In the genomic region with DNA sequence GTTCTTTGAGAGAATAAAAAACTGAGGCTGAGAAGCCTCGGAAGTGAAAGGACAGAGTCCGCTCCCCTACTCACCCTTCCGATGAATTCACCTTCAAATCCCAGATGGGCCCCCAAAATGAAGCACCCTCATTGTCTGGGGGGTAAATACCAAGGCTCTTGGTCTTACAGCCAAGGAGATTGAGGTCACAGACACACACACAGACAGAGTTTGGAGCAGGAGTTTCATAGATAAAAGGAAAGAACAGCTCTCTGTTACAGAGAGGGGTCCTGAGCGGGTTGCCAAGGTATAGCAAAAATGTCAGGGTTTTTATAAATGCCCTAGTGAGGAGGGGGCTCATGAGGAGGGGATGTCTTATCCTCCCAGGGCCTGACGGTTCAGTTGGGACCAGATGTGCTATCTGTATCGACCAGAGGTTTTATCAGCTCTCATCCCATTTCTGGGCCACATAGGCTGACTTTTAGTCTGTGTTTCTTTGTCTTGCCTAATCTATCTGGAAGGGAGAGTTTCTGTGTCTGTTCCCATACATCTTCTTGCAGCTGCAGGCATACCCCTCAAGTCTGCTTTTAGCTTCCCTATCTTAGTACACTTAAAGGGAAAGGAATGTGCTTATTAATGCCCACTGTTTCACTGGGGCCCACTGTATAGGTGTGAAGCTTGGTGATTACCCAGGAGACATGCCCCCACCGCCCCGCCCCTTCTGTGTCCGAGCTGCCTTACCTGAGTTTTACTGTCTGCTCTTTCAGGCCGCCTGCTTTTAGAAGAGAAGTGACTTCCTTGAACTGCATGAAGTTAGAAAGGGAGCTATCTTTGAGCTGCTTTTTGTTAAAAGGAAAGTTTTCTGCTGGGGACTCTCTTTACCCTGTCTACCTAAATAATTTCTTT, we compare ENCODE assay signal across 1 cellular context.
TF ChIP-seq lines count a peak whose summit lies in the region.

No MANE protein-coding gene starts in this region.

TF ChIP-seq in SK-N-SH treated with all-trans-retinoic acid at 6 μM for 48 hours, 23 proteins besides CTCF, POLR2A, EP300 and RAD21 (continued from another document):
- no peak for TF ChIP-seq OSR1 (CRISPR knock-in tag; IDR thresholded peaks at IDR 0.05)
- no peak for TF ChIP-seq CSDC2 (CRISPR knock-in tag; IDR thresholded peaks at IDR 0.05)
- no peak for TF ChIP-seq TCF4 (CRISPR knock-in tag; IDR thresholded peaks at IDR 0.05; ENCODE audit: borderline replicate concordance)
- TF ChIP-seq RARB (CRISPR knock-in tag; IDR thresholded peaks at IDR 0.05), result no peak
